In the genomic region with DNA sequence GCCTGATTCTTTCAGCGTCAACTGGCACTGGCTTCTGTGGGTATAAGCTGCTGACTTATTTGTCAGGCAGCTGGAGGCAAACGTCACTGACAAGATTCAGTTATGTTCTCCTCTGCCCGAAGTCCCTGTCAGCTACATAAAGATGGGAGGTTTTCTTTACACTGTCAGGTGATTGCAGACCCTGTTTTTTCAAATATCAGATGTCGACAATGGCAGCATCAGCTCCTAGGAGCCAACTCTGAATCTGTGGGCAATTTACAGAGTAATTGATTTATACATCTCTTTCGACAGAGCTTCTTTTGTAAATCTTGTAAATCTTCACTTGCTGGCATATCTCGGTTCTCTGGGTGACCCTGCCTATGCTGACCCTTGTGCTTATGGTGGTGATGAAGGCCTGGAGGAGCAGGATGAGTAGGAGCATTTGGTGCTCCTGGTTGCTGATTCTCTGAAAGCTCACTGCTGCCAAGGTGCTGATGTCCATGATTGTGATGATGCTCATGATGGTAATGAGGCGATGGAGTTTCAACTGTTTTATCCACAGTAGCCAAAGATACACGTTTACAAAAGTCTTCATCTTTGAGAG, we compare ENCODE assay signal across 19 cellular contexts. TPM values are rescaled to one million over a fixed set of nuclear protein-coding genes. Genes with fewer than 3 reads are reported as not detected.
A peak's percentile ranks its signal among the peaks of the same experiment; 100 is the strongest.
DNase-seq lines count a peak whose midpoint lies in the region; ATAC-seq and TF ChIP-seq lines count a peak whose summit lies in the region.
"Had no signal": no experiment of that assay in that cellular context is flagged by ENCODE, and none has a peak within 500 bp of the region (broad histone marks: within the 10 kb centered on the region; RNA-seq: fewer than 3 reads in every experiment).

No MANE protein-coding gene starts in this region.

- H3K9me3 Mint-ChIP-seq in Caco-2 (ENCODE audit: unreplicated experiment) (no peaks in the 10 kb centered on the region), WTC11 (no peaks in the 10 kb centered on the region)
- H3K9me3 Mint-ChIP-seq: CD8-positive, alpha-beta T cell had no signal

- CTCF ChIA-PET in Caco-2 (lab: Charles Lee), result no interaction called here
- CTCF ChIA-PET in WTC11 (lab: Charles Lee), result interaction anchor here (1.2 kb wide), 1 partner anchor 89 kb away, joined by 4 read pairs; no protein-coding TSS in a partner anchor

- no peak for TF ChIP-seq CTCF in Caco-2 (IDR thresholded peaks at IDR 0.05; ENCODE audit: insufficient read depth in 1 of 2, low read depth in 1 of 2, low read length in 1 of 2, severe bottlenecking in 1 of 2, unreplicated experiment in 1 of 2)
- no peak for TF ChIP-seq CTCF in right lobe of liver (IDR thresholded peaks at IDR 0.05)
- no peak for TF ChIP-seq CTCF in WTC11 (IDR thresholded peaks at IDR 0.05)
- no peak for TF ChIP-seq CTCF in ascending aorta (IDR thresholded peaks at IDR 0.05)

- 0 out of 2 replicates have a peak, but pooled peaks cover 3% of the 10 kb centered on the region for H3K9me3 ChIP-seq in Caco-2
- H3K9me3 ChIP-seq in right lobe of liver, result no peaks in the 10 kb centered on the region
- H3K9me3 ChIP-seq in ascending aorta, result peaks cover 0 to 4% of the 10 kb centered on the region in 2 donors
- H3K9me3 ChIP-seq: A549 had no signal

- H3K27ac ChIP-seq in right lobe of liver (no peak overlapping the region), ascending aorta (no peak overlapping the region)
- H3K27ac ChIP-seq: 22Rv1; A549; BLaER1 treated with 17β-estradiol and CSF1 and Interleukin-3, amounts not matched to agents 10 nM and 100 nM; C4-2B had no signal

- H3K27me3 Mint-ChIP-seq in Caco-2 (ENCODE audit: insufficient read depth, unreplicated experiment), result no peaks in the 10 kb centered on the region
- H3K27me3 Mint-ChIP-seq in WTC11 (ENCODE audit: low read depth), result no peaks in the 10 kb centered on the region
- H3K27me3 Mint-ChIP-seq: B cell; CD4-positive, alpha-beta T cell had no signal

- DNase-seq in Caco-2, result no peak
- DNase-seq in left lobe of liver (ENCODE audit: low spot score), result no peak
- DNase-seq in right lobe of liver, result no peak
- DNase-seq in superior temporal gyrus (ENCODE audit: extremely low spot score), result peak; percentile 6
- DNase-seq in islet precursor cell, result no peak
- DNase-seq in WTC11 (ENCODE audit: low spot score), result no peak
- no peak for DNase-seq in ascending aorta (ENCODE audit: low spot score in 2 of 2)
- DNase-seq: AML-193; CD4-positive, alpha-beta T cell; CD8-positive, alpha-beta T cell; DMS 273 treated with DMSO at 0.1 percent for 48 hours; DMS79 treated with DMSO at 0.1 percent for 48 hours; GF-D8 had no signal

- peak; percentile 18 for ATAC-seq in left lobe of liver
- peak in 3 of 4 donors; percentile 6 to 41 (median 9) for ATAC-seq in right lobe of liver
- no peak for ATAC-seq in WTC11
- ATAC-seq: A549; CD8-positive, alpha-beta T cell had no signal

- H3K4me3 Mint-ChIP-seq in Caco-2 (ENCODE audit: unreplicated experiment), result no peak overlapping the region
- no peak overlapping the region for H3K4me3 Mint-ChIP-seq in WTC11
- H3K4me3 Mint-ChIP-seq: B cell; CD4-positive, alpha-beta T cell; CD8-positive, alpha-beta T cell had no signal

- no peaks in the 10 kb centered on the region for H3K27me3 ChIP-seq in Caco-2 (replicated peaks; ENCODE audit: control insufficient read depth, insufficient read depth, low read length)
- no peaks in the 10 kb centered on the region for H3K27me3 ChIP-seq in right lobe of liver
- no peaks in the 10 kb centered on the region for H3K27me3 ChIP-seq in ascending aorta
- H3K27me3 ChIP-seq: BLaER1 treated with 17β-estradiol and CSF1 and Interleukin-3, amounts not matched to agents 10 nM and 100 nM had no signal

- intact Hi-C loops in Caco-2 (cut with micrococcal nuclease; ENCODE audit: unreplicated experiment), result no loop called here
- intact Hi-C loops in right lobe of liver (cut with DNase I), result loop anchor here in 1 of 2 donors (10.0 kb wide), 1 partner anchor 84 kb away; no protein-coding TSS in a partner anchor
- intact Hi-C loops in ascending aorta (cut with DNase I), result no loop called here

- POLR2A ChIA-PET in Caco-2 (lab: Charles Lee), result no interaction called here
- POLR2A ChIA-PET in WTC11 (lab: Charles Lee), result no interaction called here

- no peaks in the 10 kb centered on the region; the same call in 1 of the 2 replicates for H3K4me1 ChIP-seq in Caco-2
- peaks cover 0 to 18% (median 0%) of the 10 kb centered on the region in 4 donors for H3K4me1 ChIP-seq in right lobe of liver
- H3K4me1 ChIP-seq in ascending aorta, result no peaks in the 10 kb centered on the region
- H3K4me1 ChIP-seq: A549 had no signal

- TF ChIP-seq POLR2A in right lobe of liver (IDR thresholded peaks at IDR 0.05), result peak; percentile 37

- H3K4me1 Mint-ChIP-seq in Caco-2 (ENCODE audit: low read depth, unreplicated experiment) (no peaks in the 10 kb centered on the region), WTC11 (no peaks in the 10 kb centered on the region)
- H3K4me1 Mint-ChIP-seq: B cell had no signal

- H3K27ac Mint-ChIP-seq in Caco-2 (ENCODE audit: unreplicated experiment) (no peak overlapping the region), WTC11 (no peak overlapping the region)
- H3K27ac Mint-ChIP-seq: B cell; CD4-positive, alpha-beta T cell; CD8-positive, alpha-beta T cell had no signal

- WGBS in right lobe of liver (ENCODE audit: insufficient coverage, low coverage, low lambda C conversion rate, missing lambda C conversion rate), result 44% methylated on average over 7 of the region's 8 CpGs

- no peak overlapping the region for H3K4me3 ChIP-seq in Caco-2 (ENCODE audit: low read depth, low read length)
- H3K4me3 ChIP-seq in right lobe of liver, result no peak overlapping the region
- H3K4me3 ChIP-seq in ascending aorta, result no peak overlapping the region
- H3K4me3 ChIP-seq: A549; BLaER1 treated with 17β-estradiol and CSF1 and Interleukin-3, amounts not matched to agents 10 nM and 100 nM had no signal

- H3K36me3 Mint-ChIP-seq in Caco-2 (ENCODE audit: insufficient read depth, unreplicated experiment) (peaks cover 17% of the 10 kb centered on the region), WTC11 (peaks cover 20% of the 10 kb centered on the region)

- H3K36me3 ChIP-seq in Caco-2 (ENCODE audit: control insufficient read depth, insufficient read depth, low read length) (0 out of 2 replicates have a peak, but pooled peaks cover 2% of the 10 kb centered on the region), right lobe of liver (peaks cover 0 to 59% (median 36%) of the 10 kb centered on the region in 4 donors), ascending aorta (peaks cover 9 to 32% of the 10 kb centered on the region in 2 donors)

- BruUV-seq in Caco-2 (replicated peaks; lab: Mats Ljungman, UMichigan), result TSS peak; percentile 42

TF ChIP-seq in WTC11, 78 proteins besides CTCF, POLR2A, EP300 and RAD21 (continues in another document):
- TF ChIP-seq NFYB (CRISPR knock-in tag; conservative IDR thresholded peaks at IDR 0.05; ENCODE audit: low read depth) (no peak), JAZF1 (CRISPR knock-in tag; IDR thresholded peaks at IDR 0.05) (no peak), TEAD4 (CRISPR knock-in tag; IDR thresholded peaks at IDR 0.05) (no peak), ETV6 (CRISPR knock-in tag; IDR thresholded peaks at IDR 0.05) (no peak), MYBL2 (CRISPR knock-in tag; IDR thresholded peaks at IDR 0.05) (no peak), ZNF138 (CRISPR knock-in tag; conservative IDR thresholded peaks at IDR 0.05) (no peak)
- TF ChIP-seq, protein P1, sequence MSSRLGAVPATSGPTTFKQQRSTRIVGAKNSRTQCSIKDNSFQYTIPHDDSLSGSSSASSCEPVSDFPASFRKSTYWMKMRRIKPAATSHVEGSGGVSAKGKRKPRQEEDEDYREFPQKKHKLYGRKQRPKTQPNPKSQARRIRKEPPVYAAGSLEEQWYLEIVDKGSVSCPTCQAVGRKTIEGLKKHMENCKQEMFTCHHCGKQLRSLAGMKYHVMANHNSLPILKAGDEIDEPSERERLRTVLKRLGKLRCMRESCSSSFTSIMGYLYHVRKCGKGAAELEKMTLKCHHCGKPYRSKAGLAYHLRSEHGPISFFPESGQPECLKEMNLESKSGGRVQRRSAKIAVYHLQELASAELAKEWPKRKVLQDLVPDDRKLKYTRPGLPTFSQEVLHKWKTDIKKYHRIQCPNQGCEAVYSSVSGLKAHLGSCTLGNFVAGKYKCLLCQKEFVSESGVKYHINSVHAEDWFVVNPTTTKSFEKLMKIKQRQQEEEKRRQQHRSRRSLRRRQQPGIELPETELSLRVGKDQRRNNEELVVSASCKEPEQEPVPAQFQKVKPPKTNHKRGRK (CRISPR knock-in tag; IDR thresholded peaks at IDR 0.05; ENCODE audit: borderline replicate concordance), result no peak
- TF ChIP-seq, protein P2, sequence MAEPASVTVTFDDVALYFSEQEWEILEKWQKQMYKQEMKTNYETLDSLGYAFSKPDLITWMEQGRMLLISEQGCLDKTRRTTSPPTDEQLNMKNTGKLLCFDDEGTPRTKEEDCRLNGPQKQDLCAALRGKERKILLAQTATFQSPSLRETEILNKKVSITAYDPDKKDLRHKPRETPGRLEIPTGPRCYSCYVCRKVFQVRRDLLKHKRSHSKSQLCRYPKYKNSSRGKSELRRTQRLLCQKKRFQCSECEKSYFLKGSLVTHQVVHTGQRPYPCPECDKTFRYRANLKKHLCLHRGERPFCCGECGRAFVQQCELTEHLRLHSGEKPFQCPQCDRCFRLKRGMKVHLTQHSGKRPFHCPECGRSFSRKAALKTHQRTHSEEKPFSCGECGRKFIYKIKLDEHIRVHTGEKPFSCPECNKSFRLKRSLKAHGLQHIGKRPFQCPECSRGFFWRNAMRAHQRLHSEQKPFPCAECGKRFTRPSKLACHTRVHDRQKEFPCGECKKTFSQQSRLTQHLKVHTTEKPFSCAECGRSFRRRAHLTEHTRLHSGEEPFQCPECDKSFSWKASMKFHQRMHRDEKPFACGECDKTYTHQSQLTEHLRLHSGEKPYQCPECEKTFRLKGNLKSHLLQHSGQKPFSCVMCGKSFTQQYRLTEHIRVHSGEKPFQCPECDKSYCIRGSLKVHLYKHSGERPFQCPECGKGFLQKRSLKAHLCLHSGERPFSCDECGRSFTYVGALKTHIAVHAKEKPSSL (CRISPR knock-in tag; conservative IDR thresholded peaks at IDR 0.05), result no peak
- TF ChIP-seq, protein P3, sequence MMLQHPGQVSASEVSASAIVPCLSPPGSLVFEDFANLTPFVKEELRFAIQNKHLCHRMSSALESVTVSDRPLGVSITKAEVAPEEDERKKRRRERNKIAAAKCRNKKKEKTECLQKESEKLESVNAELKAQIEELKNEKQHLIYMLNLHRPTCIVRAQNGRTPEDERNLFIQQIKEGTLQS (CRISPR knock-in tag; conservative IDR thresholded peaks at IDR 0.05), result no peak

RNA-seq across cellular contexts. Expression of a gene that starts 10.9 kb away (rescaled TPM):
- total RNA-seq in Caco-2 (2022) (114 and 153 TPM in 2 replicates), left lobe of liver (2,099 TPM), right lobe of liver (1,000 to 10,000 TPM; 1,892 to 2,891 (median 2,149) TPM), WTC11 (2021) (13.2 to 18.0 TPM (median 17.4 TPM) in 3 replicates), ascending aorta (119 TPM)

RNA-seq across cellular contexts. Expression of a gene that starts 44.2 kb away (rescaled TPM):
- total RNA-seq in Caco-2 (2022) (not detected in 2 replicates), left lobe of liver (0.70 TPM), right lobe of liver (1 to 10 TPM in 1 of 6 experiments, under 1 TPM in 4, not detected in 1; 0.06 to 1.2 (median 0.42) TPM), WTC11 (2021) (15.1 to 19.0 TPM (median 18.8 TPM) in 3 replicates), ascending aorta (not detected)
- total RNA-seq: A172 had no signal

Comparison
In these comparisons a context has a peak if more than half of its experiments do, and no peak if none do; other contexts are left out.
1. RNA of a gene that starts 10.9 kb away (total RNA-seq): 1,892 to 2,891 TPM in right lobe of liver and 2,099 TPM in left lobe of liver (single experiment); 114 to 153 TPM in Caco-2, 119 TPM in ascending aorta (single experiment) and 13.2 to 18.0 TPM in WTC11; every median in the first group is over 10 times any median in the second.